Comparison of ENCODE assay signal across 17 cellular contexts in genomic region chr1:151905443-151906323, GRCh38. TPM values are rescaled to one million over a fixed set of nuclear protein-coding genes. Genes with fewer than 3 reads are reported as not detected.
DNase-seq lines count a peak whose midpoint lies in the region; TF ChIP-seq lines count a peak whose summit lies in the region.
"Not testable (repeated sequence)": the region's sequence is repeated elsewhere in the genome, so short reads cannot be mapped to it uniquely, and the experiment has no call there.
"Had no signal": no experiment of that assay in that cellular context is flagged by ENCODE, and none has a peak within 500 bp of the region (broad histone marks: within the 10 kb centered on the region; RNA-seq: fewer than 3 reads in every experiment).

No MANE protein-coding gene starts in this region.

- peaks cover 16 to 37% (median 33%) of the 10 kb centered on the region in 3 donors for H3K36me3 Mint-ChIP-seq in CD8-positive, alpha-beta memory T cell
- peaks cover 72% of the 10 kb centered on the region for H3K36me3 Mint-ChIP-seq in activated CD4-positive, alpha-beta T cell treated with anti-CD3 and anti-CD28 coated beads, Interleukin-2, amount 10 ng/mL, durations not matched to agents 7 days and 5 days (ENCODE audit: low read depth)
- H3K36me3 Mint-ChIP-seq in activated naive CD4-positive, alpha-beta T cell treated with anti-CD3 and anti-CD28 coated beads for 36 hours (ENCODE audit: low read depth), result peaks cover 56% of the 10 kb centered on the region
- H3K36me3 Mint-ChIP-seq in osteocyte (ENCODE audit: unreplicated experiment), result peaks cover 20% of the 10 kb centered on the region

- peak overlapping the region; percentile 43 for H3K4me3 ChIP-seq in CD8-positive, alpha-beta memory T cell (ENCODE audit: low read length)
- not testable (repeated sequence) for H3K4me3 ChIP-seq in choroid plexus epithelial cell (ENCODE audit: low read depth, low read length); hepatocyte; thyroid gland (replicated peaks in 1 of 3)

- peak overlapping the region; percentile 57 for H3K4me2 ChIP-seq in hepatocyte

- peaks cover 67% of the 10 kb centered on the region for H3K4me1 ChIP-seq in CD8-positive, alpha-beta memory T cell (ENCODE audit: insufficient read depth, low read length)
- peaks cover 23% of the 10 kb centered on the region for H3K4me1 ChIP-seq in hepatocyte (ENCODE audit: insufficient read depth)
- H3K4me1 ChIP-seq in thyroid gland, result peaks cover 26 to 31% of the 10 kb centered on the region in 2 donors

- TF ChIP-seq CTCF in choroid plexus epithelial cell (conservative IDR thresholded peaks at IDR 0.05; ENCODE audit: low read depth, low read length); hepatocyte (IDR thresholded peaks at IDR 0.05; ENCODE audit: poor library complexity); osteocyte (IDR thresholded peaks at IDR 0.05); thyroid gland (IDR thresholded peaks at IDR 0.05): not testable (repeated sequence)

- H2AFZ ChIP-seq in hepatocyte, result peak overlapping the region; percentile 59

- H3K36me3 ChIP-seq in CD8-positive, alpha-beta memory T cell (ENCODE audit: insufficient read depth, low read length), result peaks cover 12% of the 10 kb centered on the region
- H3K36me3 ChIP-seq in hepatocyte (replicated peaks; ENCODE audit: insufficient read depth, low read depth); thyroid gland: not testable (repeated sequence)

- not testable (repeated sequence) for H3K9me2 ChIP-seq in hepatocyte (replicated peaks; ENCODE audit: insufficient read depth)

- H3K79me2 ChIP-seq in hepatocyte, result peaks cover 55% of the 10 kb centered on the region

- H3K27me3 ChIP-seq in CD8-positive, alpha-beta memory T cell (ENCODE audit: insufficient read depth, low read length, poor library complexity, severe bottlenecking); hepatocyte; thyroid gland: not testable (repeated sequence)

- H3K27ac ChIP-seq in CD8-positive, alpha-beta memory T cell (ENCODE audit: low read depth, low read length), result peak overlapping the region; percentile 51
- peak overlapping the region; percentile 98 for H3K27ac ChIP-seq in hepatocyte
- H3K27ac ChIP-seq in thyroid gland, result peak overlapping the region; percentile 58 to 70 (median 62)

- H3K4me1 Mint-ChIP-seq in CD8-positive, alpha-beta memory T cell, result peaks cover 55 to 72% (median 69%) of the 10 kb centered on the region in 3 donors
- peaks cover 60% of the 10 kb centered on the region for H3K4me1 Mint-ChIP-seq in activated CD4-positive, alpha-beta T cell treated with anti-CD3 and anti-CD28 coated beads, Interleukin-2, amount 10 ng/mL, durations not matched to agents 7 days and 5 days
- H3K4me1 Mint-ChIP-seq in activated naive CD4-positive, alpha-beta T cell treated with anti-CD3 and anti-CD28 coated beads for 36 hours (ENCODE audit: low read depth), result peaks cover 55% of the 10 kb centered on the region
- peaks cover 20% of the 10 kb centered on the region for H3K4me1 Mint-ChIP-seq in osteocyte (ENCODE audit: unreplicated experiment)

- H3K9me3 Mint-ChIP-seq in CD8-positive, alpha-beta memory T cell, result peaks cover 0 to 25% (median 13%) of the 10 kb centered on the region in 5 donors
- peaks cover 43% of the 10 kb centered on the region for H3K9me3 Mint-ChIP-seq in activated CD4-positive, alpha-beta T cell treated with anti-CD3 and anti-CD28 coated beads, Interleukin-2, amount 10 ng/mL, durations not matched to agents 7 days and 5 days
- H3K9me3 Mint-ChIP-seq in activated naive CD4-positive, alpha-beta T cell treated with anti-CD3 and anti-CD28 coated beads for 36 hours, result peaks cover 41% of the 10 kb centered on the region
- peaks cover 14% of the 10 kb centered on the region for H3K9me3 Mint-ChIP-seq in osteocyte (ENCODE audit: unreplicated experiment)

- H3K27me3 Mint-ChIP-seq in CD8-positive, alpha-beta memory T cell; activated CD4-positive, alpha-beta T cell treated with anti-CD3 and anti-CD28 coated beads, Interleukin-2, amount 10 ng/mL, durations not matched to agents 7 days and 5 days; activated naive CD4-positive, alpha-beta T cell treated with anti-CD3 and anti-CD28 coated beads for 36 hours (ENCODE audit: low read depth); osteocyte (ENCODE audit: unreplicated experiment): not testable (repeated sequence)

- H3K9me3 ChIP-seq in CD8-positive, alpha-beta memory T cell (ENCODE audit: low read length); hepatocyte (ENCODE audit: low read depth); thyroid gland: not testable (repeated sequence)

- DNase-seq in CD8-positive, alpha-beta memory T cell; osteocyte (ENCODE audit: extremely low spot score, unreplicated experiment): not testable (repeated sequence)
- peak; percentile 35 for DNase-seq in OCI-M1 (lab: John Stamatoyannopoulos, UW)
- peak; percentile 33 for DNase-seq in activated CD4-positive, alpha-beta T cell treated with anti-CD3 and anti-CD28 coated beads, Interleukin-2, amount 10 ng/mL, durations not matched to agents 7 days and 5 days
- DNase-seq in activated naive CD4-positive, alpha-beta T cell treated with anti-CD3 and anti-CD28 coated beads for 36 hours, result peak; percentile 62
- peak; percentile 53 for DNase-seq in choroid plexus epithelial cell (ENCODE audit: low read depth)
- DNase-seq in hepatocyte (ENCODE audit: low spot score), result peak; percentile 63
- DNase-seq in thyroid gland, result peak; percentile 57 to 59

- not testable (repeated sequence) for H4K20me1 ChIP-seq in hepatocyte (ENCODE audit: insufficient read depth, poor library complexity, severe bottlenecking)

- intact Hi-C loops in activated naive CD4-positive, alpha-beta T cell treated with anti-CD3 and anti-CD28 coated beads for 36 hours (cut with micrococcal nuclease), result loop anchor here (2.0 to 5.0 kb wide), 2 partner anchors 67 to 623 kb away; partner anchors contain the start of genes C2CD4D and ZNF687
- intact Hi-C loops in thyroid gland (cut with DNase I), result not testable (repeated sequence)

- CTCF ChIA-PET in CD8-positive, alpha-beta memory T cell (lab: Charles Lee), result interaction anchor here (0.9 to 1.5 kb wide), 5 partner anchors 16 to 96 kb away, joined by 3 to 8 read pairs (median 3); no protein-coding TSS in a partner anchor
- CTCF ChIA-PET in activated CD4-positive, alpha-beta T cell treated with anti-CD3 and anti-CD28 coated beads, Interleukin-2, amount 10 ng/mL, durations not matched to agents 7 days and 5 days (lab: Charles Lee), result interaction anchor here (0.7 to 1.9 kb wide), 4 partner anchors 24 to 216 kb away, joined by 3 to 11 read pairs (median 3); no protein-coding TSS in a partner anchor
- CTCF ChIA-PET in activated naive CD4-positive, alpha-beta T cell treated with anti-CD3 and anti-CD28 coated beads for 36 hours (lab: Charles Lee), result interaction anchor here (0.6 to 0.8 kb wide), 2 partner anchors 28 to 46 kb away, joined by 4 to 6 read pairs; no protein-coding TSS in a partner anchor

- POLR2A ChIA-PET in CD8-positive, alpha-beta memory T cell (lab: Charles Lee), result interaction anchor here (0.9 to 2.2 kb wide), 2 partner anchors 7 to 130 kb away, joined by 4 to 9 read pairs; no protein-coding TSS in a partner anchor
- POLR2A ChIA-PET in activated CD4-positive, alpha-beta T cell treated with anti-CD3 and anti-CD28 coated beads, Interleukin-2, amount 10 ng/mL, durations not matched to agents 7 days and 5 days (lab: Charles Lee), result not testable (repeated sequence)

- TF ChIP-seq POLR2A in thyroid gland (IDR thresholded peaks at IDR 0.05), result not testable (repeated sequence)

- H3K4me3 Mint-ChIP-seq in CD8-positive, alpha-beta memory T cell, result peak overlapping the region; percentile 51 to 79 (median 59)
- H3K4me3 Mint-ChIP-seq in activated CD4-positive, alpha-beta T cell treated with anti-CD3 and anti-CD28 coated beads, Interleukin-2, amount 10 ng/mL, durations not matched to agents 7 days and 5 days, result peak overlapping the region; percentile 59
- peak overlapping the region; percentile 72 for H3K4me3 Mint-ChIP-seq in activated naive CD4-positive, alpha-beta T cell treated with anti-CD3 and anti-CD28 coated beads for 36 hours
- not testable (repeated sequence) for H3K4me3 Mint-ChIP-seq in osteocyte (ENCODE audit: unreplicated experiment)

- peak overlapping the region; percentile 80 to 95 (median 92) for H3K27ac Mint-ChIP-seq in CD8-positive, alpha-beta memory T cell
- H3K27ac Mint-ChIP-seq in activated CD4-positive, alpha-beta T cell treated with anti-CD3 and anti-CD28 coated beads, Interleukin-2, amount 10 ng/mL, durations not matched to agents 7 days and 5 days, result peak overlapping the region; percentile 95
- H3K27ac Mint-ChIP-seq in activated naive CD4-positive, alpha-beta T cell treated with anti-CD3 and anti-CD28 coated beads for 36 hours, result peak overlapping the region; percentile 97
- H3K27ac Mint-ChIP-seq in osteocyte (ENCODE audit: unreplicated experiment), result peak overlapping the region; percentile 56

- 53% methylated on average over 16 of the region's 22 CpGs for WGBS in hepatocyte (ENCODE audit: low lambda C conversion rate, missing lambda C conversion rate)
- WGBS in thyroid gland, 2 donors, result 34 to 65% methylated on average over 8 to 17 of the region's 22 CpGs

RNA-seq across cellular contexts. Expression of gene THEM4, which starts 3.6 kb away (rescaled TPM):
- 10 to 100 TPM; 31.4 to 31.7 TPM for total RNA-seq in CD8-positive, alpha-beta memory T cell
- polyA plus RNA-seq in CD8-positive, alpha-beta memory T cell, result 77.0 TPM
- total RNA-seq in activated CD4-positive, alpha-beta T cell treated with anti-CD3 and anti-CD28 coated beads, Interleukin-2, amount 10 ng/mL, durations not matched to agents 7 days and 5 days, result 10 to 100 TPM; 33.5 to 34.0 TPM
- 10 to 100 TPM; 20.1 to 22.0 TPM for total RNA-seq in activated naive CD4-positive, alpha-beta T cell treated with anti-CD3 and anti-CD28 coated beads for 36 hours
- total RNA-seq in hepatocyte (18.6 and 24.8 TPM in 2 replicates), osteocyte (11.8 and 12.3 TPM in 2 replicates), thyroid gland (10 to 100 TPM; 28.5 to 32.5 (median 31.3) TPM)
- polyA plus RNA-seq in hepatocyte, result 20.2 and 25.2 TPM in 2 replicates

RNA-seq across cellular contexts. Expression of gene THEM5, which starts 52.2 kb away (rescaled TPM):
- not detected for total RNA-seq in CD8-positive, alpha-beta memory T cell
- 0.38 TPM for polyA plus RNA-seq in CD8-positive, alpha-beta memory T cell
- not detected for total RNA-seq in activated CD4-positive, alpha-beta T cell treated with anti-CD3 and anti-CD28 coated beads, Interleukin-2, amount 10 ng/mL, durations not matched to agents 7 days and 5 days
- not detected for total RNA-seq in activated naive CD4-positive, alpha-beta T cell treated with anti-CD3 and anti-CD28 coated beads for 36 hours
- not detected in 2 replicates for total RNA-seq in hepatocyte
- polyA plus RNA-seq in hepatocyte, result 0.21 and 0.32 TPM in 2 replicates
- not detected in 2 replicates for total RNA-seq in osteocyte
- total RNA-seq in thyroid gland, result not detected
- total RNA-seq: ascending aorta, Calu3, dermis microvascular lymphatic vessel endothelial cell, GM23338, left ventricle myocardium inferior, myocyte, OCI-LY7, tibial nerve had no signal
- polyA plus RNA-seq: GM23338, SK-N-SH had no signal
